ENCODE assay signal across 1 cellular context in the genomic region with DNA sequence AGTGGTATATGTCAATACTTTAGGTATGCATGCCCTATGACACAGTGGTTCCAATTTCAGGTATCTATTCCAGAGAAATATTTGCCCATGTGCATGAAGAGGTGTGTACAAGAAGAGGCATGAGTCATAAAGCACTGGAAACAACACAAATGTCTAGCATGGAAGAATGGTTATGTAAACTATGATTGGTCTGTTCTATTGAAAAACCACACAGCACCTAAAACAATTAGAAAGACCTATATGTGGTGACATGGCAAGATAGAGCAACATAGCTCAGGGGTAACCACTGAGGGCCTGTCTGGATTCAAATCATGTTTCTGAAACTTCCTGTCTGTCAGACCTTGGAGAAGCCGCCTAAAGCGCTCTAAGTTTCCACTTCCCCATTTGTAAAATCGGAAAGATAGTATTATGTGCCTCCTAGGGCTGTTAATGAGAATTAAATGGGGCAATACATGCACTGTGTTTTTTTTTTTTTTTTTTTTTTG.
TF ChIP-seq lines count a peak whose summit lies in the region.

No MANE protein-coding gene starts in this region.

TF ChIP-seq in HepG2, 621 proteins besides CTCF, POLR2A, EP300 and RAD21 (continued from another document and continues in another):
- TF ChIP-seq, protein P1, sequence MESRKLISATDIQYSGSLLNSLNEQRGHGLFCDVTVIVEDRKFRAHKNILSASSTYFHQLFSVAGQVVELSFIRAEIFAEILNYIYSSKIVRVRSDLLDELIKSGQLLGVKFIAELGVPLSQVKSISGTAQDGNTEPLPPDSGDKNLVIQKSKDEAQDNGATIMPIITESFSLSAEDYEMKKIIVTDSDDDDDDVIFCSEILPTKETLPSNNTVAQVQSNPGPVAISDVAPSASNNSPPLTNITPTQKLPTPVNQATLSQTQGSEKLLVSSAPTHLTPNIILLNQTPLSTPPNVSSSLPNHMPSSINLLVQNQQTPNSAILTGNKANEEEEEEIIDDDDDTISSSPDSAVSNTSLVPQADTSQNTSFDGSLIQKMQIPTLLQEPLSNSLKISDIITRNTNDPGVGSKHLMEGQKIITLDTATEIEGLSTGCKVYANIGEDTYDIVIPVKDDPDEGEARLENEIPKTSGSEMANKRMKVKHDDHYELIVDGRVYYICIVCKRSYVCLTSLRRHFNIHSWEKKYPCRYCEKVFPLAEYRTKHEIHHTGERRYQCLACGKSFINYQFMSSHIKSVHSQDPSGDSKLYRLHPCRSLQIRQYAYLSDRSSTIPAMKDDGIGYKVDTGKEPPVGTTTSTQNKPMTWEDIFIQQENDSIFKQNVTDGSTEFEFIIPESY (CRISPR knock-in tag; IDR thresholded peaks at IDR 0.05): peak; percentile 33; the same call in 1 of the 2 replicates
- TF ChIP-seq, protein P2, sequence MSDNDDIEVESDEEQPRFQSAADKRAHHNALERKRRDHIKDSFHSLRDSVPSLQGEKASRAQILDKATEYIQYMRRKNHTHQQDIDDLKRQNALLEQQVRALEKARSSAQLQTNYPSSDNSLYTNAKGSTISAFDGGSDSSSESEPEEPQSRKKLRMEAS (IDR thresholded peaks at IDR 0.05): peak; percentile 18; the same call in 1 of the 2 replicates
- TF ChIP-seq ZKSCAN1 (IDR thresholded peaks at IDR 0.05; ENCODE audit: low read length) (no peak), BHLHE40 (IDR thresholded peaks at IDR 0.05; ENCODE audit: low read length) (peak; percentile 93), SCMH1 (CRISPR knock-in tag; IDR thresholded peaks at IDR 0.05; ENCODE audit: borderline replicate concordance) (no peak), SRY (CRISPR knock-in tag; IDR thresholded peaks at IDR 0.05) (no peak), ZNF644 (CRISPR knock-in tag; IDR thresholded peaks at IDR 0.05; ENCODE audit: low read depth) (peak; percentile 52), IRF2 (CRISPR knock-in tag; IDR thresholded peaks at IDR 0.05) (peak; percentile 49; the same call in 1 of the 2 replicates), TBL1XR1 (IDR thresholded peaks at IDR 0.05; ENCODE audit: borderline replicate concordance, low read length, partially characterized antibody) (peak; percentile 85), RFXAP (CRISPR knock-in tag; IDR thresholded peaks at IDR 0.05; ENCODE audit: borderline replicate concordance) (no peak), ZBTB26 (CRISPR knock-in tag; IDR thresholded peaks at IDR 0.05; ENCODE audit: borderline replicate concordance) (no peak), HBP1 (CRISPR knock-in tag; IDR thresholded peaks at IDR 0.05; ENCODE audit: low read depth) (no peak), ZNF468 (CRISPR knock-in tag; IDR thresholded peaks at IDR 0.05) (no peak), ZBTB2 (CRISPR knock-in tag; IDR thresholded peaks at IDR 0.05; ENCODE audit: low read depth) (no peak), PPARG (CRISPR knock-in tag; conservative IDR thresholded peaks at IDR 0.05) (peak; percentile 96), HOMEZ (CRISPR knock-in tag; IDR thresholded peaks at IDR 0.05; ENCODE audit: low read depth) (peak; percentile 68; the same call in 1 of the 2 replicates), MAFF (IDR thresholded peaks at IDR 0.05; ENCODE audit: low read depth, low read length) (no peak), ETV5 (CRISPR knock-in tag; IDR thresholded peaks at IDR 0.05; ENCODE audit: borderline replicate concordance) (peak; percentile 23; the same call in 1 of the 2 replicates), SKI (IDR thresholded peaks at IDR 0.05; ENCODE audit: partially characterized antibody) (peak; percentile 74), CREB1 (IDR thresholded peaks at IDR 0.05) (peak; percentile 74), CREB1 (CRISPR knock-in tag; IDR thresholded peaks at IDR 0.05) (no peak), SRSF4 (IDR thresholded peaks at IDR 0.05; ENCODE audit: low read depth, low read length, poor library complexity, severe bottlenecking) (no peak), ERF (CRISPR knock-in tag; IDR thresholded peaks at IDR 0.05) (peak; percentile 60; the same call in 1 of the 2 replicates), ZNF296 (CRISPR knock-in tag; conservative IDR thresholded peaks at IDR 0.05) (no peak), SOX5 (CRISPR knock-in tag; IDR thresholded peaks at IDR 0.05; ENCODE audit: borderline replicate concordance) (peak; percentile 88), NFIC (IDR thresholded peaks at IDR 0.05; ENCODE audit: low read length) (peak; percentile 61; the same call in 1 of the 2 replicates), TBX3 (IDR thresholded peaks at IDR 0.05; ENCODE audit: borderline replicate concordance) (peak; percentile 54; the same call in 1 of the 2 replicates), ZNF383 (CRISPR knock-in tag; IDR thresholded peaks at IDR 0.05; ENCODE audit: borderline replicate concordance) (no peak), THAP11 (CRISPR knock-in tag; IDR thresholded peaks at IDR 0.05) (0 out of 2 replicates have a peak, but pooled peaks have one; percentile 28), PRMT3 (CRISPR knock-in tag; IDR thresholded peaks at IDR 0.05; ENCODE audit: borderline replicate concordance, low read depth) (no peak), NR2F1 (CRISPR knock-in tag; IDR thresholded peaks at IDR 0.05) (peak in 1 of 2 experiments; percentile 43; a peak in 1 of 4 replicates), ZNF24 (IDR thresholded peaks at IDR 0.05) (peak; percentile 57; the same call in 1 of the 2 replicates), MIXL1 (CRISPR knock-in tag; IDR thresholded peaks at IDR 0.05) (peak; percentile 79; the same call in 1 of the 2 replicates), KAT2B (IDR thresholded peaks at IDR 0.05; ENCODE audit: borderline replicate concordance, low read depth, low read length) (no peak), ZNF282 (IDR thresholded peaks at IDR 0.05; ENCODE audit: partially characterized antibody) (no peak)
- TF ChIP-seq, protein P3, sequence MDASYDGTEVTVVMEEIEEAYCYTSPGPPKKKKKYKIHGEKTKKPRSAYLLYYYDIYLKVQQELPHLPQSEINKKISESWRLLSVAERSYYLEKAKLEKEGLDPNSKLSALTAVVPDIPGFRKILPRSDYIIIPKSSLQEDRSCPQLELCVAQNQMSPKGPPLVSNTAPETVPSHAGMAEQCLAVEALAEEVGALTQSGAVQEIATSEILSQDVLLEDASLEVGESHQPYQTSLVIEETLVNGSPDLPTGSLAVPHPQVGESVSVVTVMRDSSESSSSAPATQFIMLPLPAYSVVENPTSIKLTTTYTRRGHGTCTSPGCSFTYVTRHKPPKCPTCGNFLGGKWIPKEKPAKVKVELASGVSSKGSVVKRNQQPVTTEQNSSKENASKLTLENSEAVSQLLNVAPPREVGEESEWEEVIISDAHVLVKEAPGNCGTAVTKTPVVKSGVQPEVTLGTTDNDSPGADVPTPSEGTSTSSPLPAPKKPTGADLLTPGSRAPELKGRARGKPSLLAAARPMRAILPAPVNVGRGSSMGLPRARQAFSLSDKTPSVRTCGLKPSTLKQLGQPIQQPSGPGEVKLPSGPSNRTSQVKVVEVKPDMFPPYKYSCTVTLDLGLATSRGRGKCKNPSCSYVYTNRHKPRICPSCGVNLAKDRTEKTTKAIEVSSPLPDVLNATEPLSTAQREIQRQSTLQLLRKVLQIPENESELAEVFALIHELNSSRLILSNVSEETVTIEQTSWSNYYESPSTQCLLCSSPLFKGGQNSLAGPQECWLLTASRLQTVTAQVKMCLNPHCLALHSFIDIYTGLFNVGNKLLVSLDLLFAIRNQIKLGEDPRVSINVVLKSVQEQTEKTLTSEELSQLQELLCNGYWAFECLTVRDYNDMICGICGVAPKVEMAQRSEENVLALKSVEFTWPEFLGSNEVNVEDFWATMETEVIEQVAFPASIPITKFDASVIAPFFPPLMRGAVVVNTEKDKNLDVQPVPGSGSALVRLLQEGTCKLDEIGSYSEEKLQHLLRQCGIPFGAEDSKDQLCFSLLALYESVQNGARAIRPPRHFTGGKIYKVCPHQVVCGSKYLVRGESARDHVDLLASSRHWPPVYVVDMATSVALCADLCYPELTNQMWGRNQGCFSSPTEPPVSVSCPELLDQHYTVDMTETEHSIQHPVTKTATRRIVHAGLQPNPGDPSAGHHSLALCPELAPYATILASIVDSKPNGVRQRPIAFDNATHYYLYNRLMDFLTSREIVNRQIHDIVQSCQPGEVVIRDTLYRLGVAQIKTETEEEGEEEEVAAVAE (CRISPR knock-in tag; IDR thresholded peaks at IDR 0.05; ENCODE audit: borderline replicate concordance): peak; percentile 62
- TF ChIP-seq, protein P4, sequence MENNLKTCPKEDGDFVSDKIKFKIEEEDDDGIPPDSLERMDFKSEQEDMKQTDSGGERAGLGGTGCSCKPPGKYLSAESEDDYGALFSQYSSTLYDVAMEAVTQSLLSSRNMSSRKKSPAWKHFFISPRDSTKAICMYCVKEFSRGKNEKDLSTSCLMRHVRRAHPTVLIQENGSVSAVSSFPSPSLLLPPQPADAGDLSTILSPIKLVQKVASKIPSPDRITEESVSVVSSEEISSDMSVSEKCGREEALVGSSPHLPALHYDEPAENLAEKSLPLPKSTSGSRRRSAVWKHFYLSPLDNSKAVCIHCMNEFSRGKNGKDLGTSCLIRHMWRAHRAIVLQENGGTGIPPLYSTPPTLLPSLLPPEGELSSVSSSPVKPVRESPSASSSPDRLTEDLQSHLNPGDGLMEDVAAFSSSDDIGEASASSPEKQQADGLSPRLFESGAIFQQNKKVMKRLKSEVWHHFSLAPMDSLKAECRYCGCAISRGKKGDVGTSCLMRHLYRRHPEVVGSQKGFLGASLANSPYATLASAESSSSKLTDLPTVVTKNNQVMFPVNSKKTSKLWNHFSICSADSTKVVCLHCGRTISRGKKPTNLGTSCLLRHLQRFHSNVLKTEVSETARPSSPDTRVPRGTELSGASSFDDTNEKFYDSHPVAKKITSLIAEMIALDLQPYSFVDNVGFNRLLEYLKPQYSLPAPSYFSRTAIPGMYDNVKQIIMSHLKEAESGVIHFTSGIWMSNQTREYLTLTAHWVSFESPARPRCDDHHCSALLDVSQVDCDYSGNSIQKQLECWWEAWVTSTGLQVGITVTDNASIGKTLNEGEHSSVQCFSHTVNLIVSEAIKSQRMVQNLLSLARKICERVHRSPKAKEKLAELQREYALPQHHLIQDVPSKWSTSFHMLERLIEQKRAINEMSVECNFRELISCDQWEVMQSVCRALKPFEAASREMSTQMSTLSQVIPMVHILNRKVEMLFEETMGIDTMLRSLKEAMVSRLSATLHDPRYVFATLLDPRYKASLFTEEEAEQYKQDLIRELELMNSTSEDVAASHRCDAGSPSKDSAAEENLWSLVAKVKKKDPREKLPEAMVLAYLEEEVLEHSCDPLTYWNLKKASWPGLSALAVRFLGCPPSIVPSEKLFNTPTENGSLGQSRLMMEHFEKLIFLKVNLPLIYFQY (CRISPR knock-in tag; IDR thresholded peaks at IDR 0.05; ENCODE audit: borderline replicate concordance): no peak
- TF ChIP-seq, protein P5, sequence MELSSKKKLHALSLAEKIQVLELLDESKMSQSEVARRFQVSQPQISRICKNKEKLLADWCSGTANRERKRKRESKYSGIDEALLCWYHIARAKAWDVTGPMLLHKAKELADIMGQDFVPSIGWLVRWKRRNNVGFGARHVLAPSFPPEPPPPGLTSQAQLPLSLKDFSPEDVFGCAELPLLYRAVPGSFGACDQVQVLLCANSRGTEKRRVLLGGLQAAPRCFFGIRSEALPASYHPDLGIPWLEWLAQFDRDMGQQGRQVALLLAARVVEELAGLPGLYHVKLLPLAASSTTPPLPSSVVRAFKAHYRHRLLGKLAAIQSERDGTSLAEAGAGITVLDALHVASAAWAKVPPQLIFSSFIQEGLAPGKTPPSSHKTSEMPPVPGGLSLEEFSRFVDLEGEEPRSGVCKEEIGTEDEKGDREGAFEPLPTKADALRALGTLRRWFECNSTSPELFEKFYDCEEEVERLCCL (CRISPR knock-in tag; IDR thresholded peaks at IDR 0.05; ENCODE audit: borderline replicate concordance): no peak
